Comparison of ENCODE assay signal across 37 cellular contexts in the genomic region with DNA sequence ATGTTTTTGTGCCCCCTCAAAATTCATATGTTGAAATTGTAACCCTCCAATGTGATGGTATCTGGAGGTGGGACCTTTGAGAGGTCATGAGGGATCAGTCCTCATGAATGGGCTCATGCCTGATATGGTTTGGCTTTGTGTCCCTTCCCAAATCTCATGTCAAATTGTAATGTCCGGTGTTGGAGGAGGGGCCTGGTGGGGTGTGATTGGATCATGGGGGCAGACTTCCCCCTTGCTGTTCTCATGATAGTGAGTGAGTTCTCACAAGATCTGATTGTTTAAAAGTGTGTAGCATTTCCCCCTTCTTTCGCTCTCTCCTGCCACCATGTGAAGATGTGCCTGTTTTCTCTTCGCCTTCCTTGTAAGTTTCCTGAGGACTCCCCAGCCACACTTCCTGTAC. TPM values are rescaled to one million over a fixed set of nuclear protein-coding genes. Genes with fewer than 3 reads are reported as not detected.
"Had no signal": no experiment of that assay in that cellular context is flagged by ENCODE, and none has a peak within 500 bp of the region (broad histone marks: within the 10 kb centered on the region; RNA-seq: fewer than 3 reads in every experiment).

No MANE protein-coding gene starts in this region.

- H3K27ac ChIP-seq: KMS-11 had no signal

- H3K9me3 ChIP-seq: MG63 had no signal

- H3K36me3 ChIP-seq: MG63 had no signal

- DNase-seq: Karpas-422, Kasumi-1, KBM-7, KG1, MG63, MM.1S, MV-4-11, NCI-H1048, NCI-H1092, NCI-H1092 treated with DMSO at 0.1 percent for 48 hours, NCI-H1105, NCI-H1105 treated with DMSO at 0.1 percent for 48 hours, NCI-H1417, NCI-H1417 treated with DMSO at 0.1 percent for 48 hours, NCI-H1436, NCI-H1436 treated with DMSO at 0.1 percent for 48 hours, NCI-H146, NCI-H1694, NCI-H1694 treated with DMSO at 0.1 percent for 48 hours, NCI-H187, NCI-H187 treated with DMSO at 0.1 percent for 48 hours, NCI-H1930, NCI-H2029, NCI-H2029 treated with DMSO at 0.1 percent for 48 hours, NCI-H2081, NCI-H2081 treated with DMSO at 0.1 percent for 48 hours, NCI-H2107, NCI-H2171, NCI-H2171 treated with DMSO at 0.1 percent for 48 hours, NCI-H2227 treated with DMSO at 0.1 percent for 48 hours, NCI-H226, NCI-H345, NCI-H446, NCI-H446 treated with DMSO at 0.1 percent for 48 hours had no signal

- H3K4me3 ChIP-seq: MG63 had no signal

- H3K27me3 ChIP-seq: MG63 had no signal

RNA-seq across cellular contexts. Expression of a gene that starts 53.4 kb away (rescaled TPM):
- total RNA-seq: M059J, MCF 10A had no signal
